ENCODE assay signal across 8 cellular contexts in genomic region chr3:23611737-23612295, GRCh38.
DNase-seq lines count a peak whose midpoint lies in the region; ATAC-seq and TF ChIP-seq lines count a peak whose summit lies in the region.

No MANE protein-coding gene starts in this region.

- H3K36me3 ChIP-seq in trophoblast cell (ENCODE audit: control insufficient read depth in 1 of 2, insufficient read depth in 2 of 2, low read length in 2 of 2), result no peaks in the 10 kb centered on the region
- H3K36me3 ChIP-seq in A673 (ENCODE audit: insufficient read depth, low read length, poor library complexity, severe bottlenecking), result no peaks in the 10 kb centered on the region

- no peak overlapping the region for H3K4me2 ChIP-seq in trophoblast cell (ENCODE audit: low read length)

- BruUV-seq in A673 (replicated peaks; lab: Mats Ljungman, UMichigan), result no TSS peak

- POLR2A ChIA-PET in A673 (lab: Charles Lee; ENCODE audit: low non-redundant PET), result no interaction called here

- CTCF ChIA-PET in A673 (lab: Charles Lee), result no interaction called here

- no peak overlapping the region for H3K18ac ChIP-seq in trophoblast cell (ENCODE audit: low read length)

- in situ Hi-C loops in G401 (cut with HindIII; ENCODE audit: low sequenced_read_pairs), result no loop called here

- H3K14ac ChIP-seq in trophoblast cell (ENCODE audit: low read length), result no peak overlapping the region

- ATAC-seq in GM18498 (IDR thresholded peaks at IDR 0.05; ENCODE audit: unreplicated experiment) (no peak), HG02642 (IDR thresholded peaks at IDR 0.05; ENCODE audit: poor library complexity, unreplicated experiment) (no peak)

- no peak overlapping the region for H3K9ac ChIP-seq in trophoblast cell (ENCODE audit: low read length)

- no peak overlapping the region for H2BK5ac ChIP-seq in trophoblast cell (ENCODE audit: low read depth, low read length, poor library complexity)

- H3K4me1 ChIP-seq in trophoblast cell (ENCODE audit: control insufficient read depth in 1 of 2, insufficient read depth in 2 of 2, low read length in 2 of 2), result no peaks in the 10 kb centered on the region
- no peaks in the 10 kb centered on the region for H3K4me1 ChIP-seq in A673 (ENCODE audit: insufficient read depth, low read length, poor library complexity, severe bottlenecking)

- no peak overlapping the region for H3K4ac ChIP-seq in trophoblast cell (ENCODE audit: low read depth, low read length)

- H4K12ac ChIP-seq in trophoblast cell (ENCODE audit: low read depth, low read length), result no peak overlapping the region

- no peaks in the 10 kb centered on the region for H3K9me3 ChIP-seq in trophoblast cell (ENCODE audit: insufficient read depth, low read depth, low read length)
- no peaks in the 10 kb centered on the region for H3K9me3 ChIP-seq in A673 (ENCODE audit: low read depth, low read length, poor library complexity, severe bottlenecking)

- no CpG with 5 or more reads among the region's 13 CpGs for WGBS in trophoblast cell (ENCODE audit: extremely low coverage, insufficient coverage, insufficient read length)

- H4K8ac ChIP-seq in trophoblast cell (ENCODE audit: low read depth, low read length), result no peak overlapping the region

- H2BK12ac ChIP-seq in trophoblast cell (ENCODE audit: low read length), result no peak overlapping the region

- H3K27me3 ChIP-seq in trophoblast cell (ENCODE audit: insufficient read depth, low read length) (no peaks in the 10 kb centered on the region), A673 (replicated peaks; ENCODE audit: insufficient read depth, low read depth, low read length, poor library complexity) (no peaks in the 10 kb centered on the region)

- no peak for TF ChIP-seq CTCF in A673 (conservative IDR thresholded peaks at IDR 0.05; ENCODE audit: low read depth, low read length)

- peak; percentile 84 for DNase-seq in EL
- DNase-seq in NOMO-1 treated with dmso at 0.1 percent for 144 hours (lab: John Stamatoyannopoulos, UW; ENCODE audit: unreplicated experiment), result peak; percentile 30
- DNase-seq in fibroblast of peridontal ligament (ENCODE audit: extremely low read depth), result peak; percentile 13
- no peak for DNase-seq in trophoblast cell
- no peak for DNase-seq in G401 (ENCODE audit: low spot score)
- no peak for DNase-seq in A673 (ENCODE audit: low spot score)

- H3K4me3 ChIP-seq in trophoblast cell (ENCODE audit: low read depth, low read length) (no peak overlapping the region), A673 (ENCODE audit: low read depth, low read length, poor library complexity, severe bottlenecking) (no peak overlapping the region)

- H3K27ac ChIP-seq in trophoblast cell (ENCODE audit: low read depth, low read length), result no peak overlapping the region
- no peak overlapping the region for H3K27ac ChIP-seq in A673 (ENCODE audit: low read depth, low read length, poor library complexity, severe bottlenecking)

- H3K79me2 ChIP-seq in trophoblast cell (ENCODE audit: control insufficient read depth, insufficient read depth, low read length, poor library complexity), result no peaks in the 10 kb centered on the region

- H4K91ac ChIP-seq in trophoblast cell (ENCODE audit: low read depth, low read length), result peak overlapping the region; percentile 21

- H2BK120ac ChIP-seq in trophoblast cell (ENCODE audit: insufficient read depth, low read length, poor library complexity), result no peak overlapping the region

- no peaks in the 10 kb centered on the region for H3K79me1 ChIP-seq in trophoblast cell (ENCODE audit: low read length)

- H2AK5ac ChIP-seq in trophoblast cell (ENCODE audit: low read length), result no peak overlapping the region

- no peak overlapping the region for H3K23ac ChIP-seq in trophoblast cell (ENCODE audit: low read length)

- no peak overlapping the region for H2AFZ ChIP-seq in trophoblast cell (ENCODE audit: insufficient read depth, low read length, poor library complexity)

- intact Hi-C loops in A673 (cut with micrococcal nuclease; ENCODE audit: unreplicated experiment), result no loop called here

Comparison
In these comparisons a context has a peak if more than half of its experiments do, and no peak if none do; other contexts are left out.
1. DNase-seq: peak in EL (single experiment), NOMO-1 treated with dmso at 0.1 percent for 144 hours (single experiment) and fibroblast of peridontal ligament (single experiment); none in trophoblast cell (0 of 2), G401 (single experiment) and A673 (single experiment).